8 cellular contexts compared by ENCODE assay signal in genomic region chr17:38922538-38923291, GRCh38. TPM values are rescaled to one million over a fixed set of nuclear protein-coding genes. Genes with fewer than 3 reads are reported as not detected.
DNase-seq lines count a peak whose midpoint lies in the region; FAIRE-seq lines count a peak whose summit lies in the region.

No MANE protein-coding gene starts in this region.

- FAIRE-seq in HTR-8/SVneo (lab: Jason Lieb, UNC) = peak; percentile 4

- peak; percentile 69 for DNase-seq in A172 (ENCODE audit: low spot score)
- peak; percentile 39 for DNase-seq in HTR-8/SVneo (ENCODE audit: insufficient read length, low spot score)
- DNase-seq in activated CD8-positive, alpha-beta memory T cell treated with anti-CD3 and anti-CD28 coated beads, Interleukin-2, amount 50 U/mL, for 48 hours = peak; percentile 53
- peak in 25 of 42 donors; percentile 12 to 75 (median 52) for DNase-seq in head of caudate nucleus
- DNase-seq in SIG-M5 (lab: John Stamatoyannopoulos, UW) = no peak
- no peak for DNase-seq in mesenteric fat pad (ENCODE audit: low spot score)
- DNase-seq in stimulated activated CD4-positive, alpha-beta T cell treated with anti-CD3 and anti-CD28 coated beads, Interleukin-2, amount 100 ng/mL, for 24 hours = no peak

- H3K36me3 ChIP-seq in rectal smooth muscle tissue (ENCODE audit: control insufficient read depth, insufficient read depth, low read length) = peaks cover 15% of the 10 kb centered on the region

- no peak overlapping the region for H3K4me3 ChIP-seq in rectal smooth muscle tissue (ENCODE audit: low read length)

- intact Hi-C loops in head of caudate nucleus (cut with DNase I) = loop anchor here (10.0 kb wide), 1 partner anchor 48 kb away; the partner anchor contains the start of gene LASP1

- no peak overlapping the region for H3K9ac ChIP-seq in rectal smooth muscle tissue (ENCODE audit: low read length)

- peaks cover 33% of the 10 kb centered on the region for H3K4me1 ChIP-seq in rectal smooth muscle tissue (ENCODE audit: control insufficient read depth, insufficient read depth, low read length)

- H3K27me3 ChIP-seq in rectal smooth muscle tissue (ENCODE audit: control insufficient read depth, insufficient read depth, low read length) = no peaks in the 10 kb centered on the region

- peak overlapping the region; percentile 77 for H3K27ac ChIP-seq in rectal smooth muscle tissue (ENCODE audit: low read depth, low read length)

RNA-seq across cellular contexts. Expression of gene FBXO47, which starts 44.5 kb away (rescaled TPM):
- not detected in 2 replicates for total RNA-seq in A172 (2014; rRNA removed; shearing (Covaris generic))
- not detected for total RNA-seq in mesenteric fat pad

RNA-seq across cellular contexts. Expression of gene LASP1, which starts 52.9 kb away (rescaled TPM):
- total RNA-seq in A172 (2014; rRNA removed; shearing (Covaris generic)) = 248 and 270 TPM in 2 replicates
- 172 TPM for total RNA-seq in mesenteric fat pad

Comparison
In these comparisons a context has a peak if more than half of its experiments do, and no peak if none do; other contexts are left out.
1. DNase-seq: peak in A172 (single experiment), HTR-8/SVneo (single experiment), activated CD8-positive, alpha-beta memory T cell treated with anti-CD3 and anti-CD28 coated beads, Interleukin-2, amount 50 U/mL, for 48 hours (single experiment) and head of caudate nucleus (25 of 42); none in SIG-M5 (single experiment), mesenteric fat pad (single experiment) and stimulated activated CD4-positive, alpha-beta T cell treated with anti-CD3 and anti-CD28 coated beads, Interleukin-2, amount 100 ng/mL, for 24 hours (0 of 2).